10 cellular contexts compared by ENCODE assay signal in the genomic region with DNA sequence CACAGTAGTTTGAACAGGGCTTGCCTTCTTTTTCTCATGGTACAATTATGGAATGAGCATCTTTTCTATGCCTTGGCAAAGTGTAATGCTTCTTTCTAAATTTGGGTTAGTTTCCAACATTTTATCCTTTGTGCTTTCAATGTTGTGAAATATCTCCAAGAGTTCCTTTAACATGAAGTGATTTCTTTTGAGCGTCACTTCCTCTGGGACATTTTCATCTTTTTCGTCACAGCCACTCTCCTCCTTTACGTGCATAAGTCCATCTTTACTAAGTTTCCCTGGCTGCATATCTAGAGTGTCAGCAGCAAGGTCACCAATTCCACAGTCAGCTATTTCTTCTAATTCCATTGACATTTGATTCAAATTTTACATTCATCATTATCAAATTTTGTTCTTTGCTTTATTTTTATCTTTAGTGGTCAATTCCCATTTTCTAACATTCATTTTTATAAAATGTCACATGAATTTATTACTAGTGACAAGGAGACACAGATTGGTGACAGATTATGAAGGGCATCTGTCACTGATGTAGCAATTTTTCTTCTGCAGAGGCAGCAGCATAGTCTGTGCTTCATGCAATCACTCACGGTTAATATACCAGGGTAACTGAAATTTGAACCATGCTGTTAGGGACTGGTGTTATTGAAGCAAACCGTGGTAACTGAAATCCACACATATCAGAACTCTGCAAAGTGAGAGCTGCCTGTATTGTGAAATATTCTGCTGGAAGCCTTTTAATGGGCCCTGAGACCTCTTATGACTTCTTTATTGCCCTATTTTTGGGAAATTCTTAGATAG.
DNase-seq lines count a peak whose midpoint lies in the region; ATAC-seq and TF ChIP-seq lines count a peak whose summit lies in the region.
"Had no signal": no experiment of that assay in that cellular context is flagged by ENCODE, and none has a peak within 500 bp of the region (broad histone marks: within the 10 kb centered on the region; RNA-seq: fewer than 3 reads in every experiment).

No MANE protein-coding gene starts in this region.

- H3K36me3 Mint-ChIP-seq in effector memory CD8-positive, alpha-beta T cell (ENCODE audit: insufficient read depth): no peaks in the 10 kb centered on the region

- DNase-seq in DMS53 (lab: John Stamatoyannopoulos, UW) (peak; percentile 55), DMS53 treated with DMSO at 0.1 percent for 48 hours (lab: John Stamatoyannopoulos, UW; ENCODE audit: unreplicated experiment) (no peak), SK-N-SH (peak; percentile 6), right atrium auricular region (ENCODE audit: low spot score) (no peak), suprapubic skin (ENCODE audit: low spot score in 2 of 2) (no peak)
- no peak for DNase-seq in activated CD4-positive, alpha-beta T cell treated with anti-CD3 and anti-CD28 coated beads, Interleukin-2, amount 50 U/mL, for 4 hours
- DNase-seq in effector memory CD8-positive, alpha-beta T cell: no peak
- DNase-seq: MM.1S, T-helper 9 cell had no signal

- no peak for TF ChIP-seq POLR2A in suprapubic skin (IDR thresholded peaks at IDR 0.05)

- no peak overlapping the region for H3K4me3 Mint-ChIP-seq in effector memory CD8-positive, alpha-beta T cell

- no peak for ATAC-seq in effector memory CD8-positive, alpha-beta T cell (replicated peaks)
- no peak for ATAC-seq in HG02973 (IDR thresholded peaks at IDR 0.05; ENCODE audit: unreplicated experiment)

- CTCF ChIA-PET in SK-N-SH (lab: Yijun Ruan, JAX): interaction anchor here (1.2 kb wide), 1 partner anchor 30 kb away, joined by 3 read pairs; no protein-coding TSS in a partner anchor

- no peaks in the 10 kb centered on the region for H3F3A ChIP-seq in SK-N-SH (replicated peaks; ENCODE audit: insufficient read depth)

- no peak overlapping the region for H3K4me3 ChIP-seq in SK-N-SH (ENCODE audit: low read depth in 2 of 2, low read length in 1 of 2)
- H3K4me3 ChIP-seq in right atrium auricular region: no peak overlapping the region
- H3K4me3 ChIP-seq in suprapubic skin: no peak overlapping the region

- no peaks in the 10 kb centered on the region for H3K9me3 ChIP-seq in SK-N-SH
- H3K9me3 ChIP-seq in right atrium auricular region: no peaks in the 10 kb centered on the region
- no peaks in the 10 kb centered on the region for H3K9me3 ChIP-seq in suprapubic skin

- H3K36me3 ChIP-seq in SK-N-SH (replicated peaks in 1 of 2; ENCODE audit: control insufficient read depth in 1 of 2, insufficient read depth in 2 of 2, low read length in 1 of 2) (no peaks in the 10 kb centered on the region), right atrium auricular region (no peaks in the 10 kb centered on the region), suprapubic skin (no peaks in the 10 kb centered on the region)

- no peak overlapping the region for H3K9ac ChIP-seq in SK-N-SH

- no peaks in the 10 kb centered on the region for H3K4me1 Mint-ChIP-seq in effector memory CD8-positive, alpha-beta T cell (ENCODE audit: low read depth in 2 of 2)

- H3K27me3 ChIP-seq in SK-N-SH (ENCODE audit: insufficient read depth): no peaks in the 10 kb centered on the region
- no peaks in the 10 kb centered on the region for H3K27me3 ChIP-seq in right atrium auricular region
- no peaks in the 10 kb centered on the region for H3K27me3 ChIP-seq in suprapubic skin

- no peaks in the 10 kb centered on the region for H3K79me2 ChIP-seq in SK-N-SH (ENCODE audit: insufficient read depth)

- WGBS in SK-N-SH (ENCODE audit: low lambda C conversion rate): 89% methylated on average over 5 of the region's 5 CpGs
- WGBS in suprapubic skin: 47% methylated on average over 5 of the region's 5 CpGs

- no peak for TF ChIP-seq RAD21 in SK-N-SH (IDR thresholded peaks at IDR 0.05; ENCODE audit: low read length)

- POLR2A ChIA-PET in SK-N-SH (lab: Yijun Ruan, JAX): no interaction called here

- no peaks in the 10 kb centered on the region for H3K9me3 Mint-ChIP-seq in effector memory CD8-positive, alpha-beta T cell

- no peak overlapping the region for H3K27ac Mint-ChIP-seq in effector memory CD8-positive, alpha-beta T cell

- H3K4me1 ChIP-seq in SK-N-SH (ENCODE audit: control insufficient read depth in 1 of 2, insufficient read depth in 2 of 2, low read depth in 1 of 2, low read length in 1 of 2): peaks cover 0 to 2% of the 10 kb centered on the region in 2 experiments; a peak in 2 of 4 replicates
- peaks cover 0 to 23% of the 10 kb centered on the region in 2 donors for H3K4me1 ChIP-seq in right atrium auricular region
- peaks cover 28% of the 10 kb centered on the region for H3K4me1 ChIP-seq in suprapubic skin

- H3K9me2 ChIP-seq in SK-N-SH: no peaks in the 10 kb centered on the region

- TF ChIP-seq CTCF in SK-N-SH (IDR thresholded peaks at IDR 0.05) (no peak), right atrium auricular region (IDR thresholded peaks at IDR 0.05) (no peak), suprapubic skin (IDR thresholded peaks at IDR 0.05) (no peak)

- TF ChIP-seq EP300 in SK-N-SH (IDR thresholded peaks at IDR 0.05; ENCODE audit: borderline replicate concordance in 1 of 2, low read depth in 1 of 2, low read length in 1 of 2) (no peak), suprapubic skin (IDR thresholded peaks at IDR 0.05) (peak; percentile 23)

- H2AFZ ChIP-seq in SK-N-SH (ENCODE audit: low read depth): no peak overlapping the region

- peaks cover 26 to 29% of the 10 kb centered on the region in 2 donors for H3K27me3 Mint-ChIP-seq in effector memory CD8-positive, alpha-beta T cell

- H3K27ac ChIP-seq in SK-N-SH (ENCODE audit: low read depth in 2 of 2, low read length in 1 of 2) (no peak overlapping the region), right atrium auricular region (peak overlapping the region; percentile 5 to 59), suprapubic skin (no peak overlapping the region)

- H3K4me2 ChIP-seq in SK-N-SH: no peak overlapping the region

- no peaks in the 10 kb centered on the region for H4K20me1 ChIP-seq in SK-N-SH (ENCODE audit: insufficient read depth)

TF ChIP-seq in SK-N-SH, 30 proteins besides CTCF, POLR2A, EP300 and RAD21:
- no peak for TF ChIP-seq NRF1 (IDR thresholded peaks at IDR 0.05; ENCODE audit: low read depth, low read length)
- TF ChIP-seq TEAD4 (IDR thresholded peaks at IDR 0.05; ENCODE audit: borderline replicate concordance, insufficient read depth): no peak
- TF ChIP-seq, protein P1, sequence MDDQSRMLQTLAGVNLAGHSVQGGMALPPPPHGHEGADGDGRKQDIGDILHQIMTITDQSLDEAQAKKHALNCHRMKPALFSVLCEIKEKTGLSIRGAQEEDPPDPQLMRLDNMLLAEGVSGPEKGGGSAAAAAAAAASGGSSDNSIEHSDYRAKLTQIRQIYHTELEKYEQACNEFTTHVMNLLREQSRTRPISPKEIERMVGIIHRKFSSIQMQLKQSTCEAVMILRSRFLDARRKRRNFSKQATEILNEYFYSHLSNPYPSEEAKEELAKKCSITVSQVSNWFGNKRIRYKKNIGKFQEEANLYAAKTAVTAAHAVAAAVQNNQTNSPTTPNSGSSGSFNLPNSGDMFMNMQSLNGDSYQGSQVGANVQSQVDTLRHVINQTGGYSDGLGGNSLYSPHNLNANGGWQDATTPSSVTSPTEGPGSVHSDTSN (IDR thresholded peaks at IDR 0.05): no peak
- no peak for TF ChIP-seq GATA2 (CRISPR knock-in tag; IDR thresholded peaks at IDR 0.05)
- TF ChIP-seq RXRA (IDR thresholded peaks at IDR 0.05; ENCODE audit: borderline replicate concordance, low read depth): no peak
- TF ChIP-seq CHD2 (IDR thresholded peaks at IDR 0.05; ENCODE audit: low read length, partially characterized antibody): no peak
- TF ChIP-seq FOXJ3 (CRISPR knock-in tag; IDR thresholded peaks at IDR 0.05): no peak
- no peak for TF ChIP-seq ELF1 (IDR thresholded peaks at IDR 0.05)
- TF ChIP-seq TAF1 (IDR thresholded peaks at IDR 0.05; ENCODE audit: borderline replicate concordance, low read depth, low read length): no peak

Comparison
In these comparisons a context has a peak if more than half of its experiments do, and no peak if none do; other contexts are left out.
1. DNase-seq: peak in DMS53 (single experiment) and SK-N-SH (single experiment); none in DMS53 treated with DMSO at 0.1 percent for 48 hours (single experiment), right atrium auricular region (single experiment), suprapubic skin (0 of 2), activated CD4-positive, alpha-beta T cell treated with anti-CD3 and anti-CD28 coated beads, Interleukin-2, amount 50 U/mL, for 4 hours (0 of 2) and effector memory CD8-positive, alpha-beta T cell (0 of 3).
2. H3K27ac ChIP-seq: peak in right atrium auricular region (2 of 2); none in SK-N-SH (0 of 2) and suprapubic skin (single experiment).